13 cellular contexts compared by ENCODE assay signal in genomic region chr9:89655990-89656657, GRCh38. TPM values are rescaled to one million over a fixed set of nuclear protein-coding genes. Genes with fewer than 3 reads are reported as not detected.
DNase-seq lines count a peak whose midpoint lies in the region; ATAC-seq and TF ChIP-seq lines count a peak whose summit lies in the region.
"Had no signal": no experiment of that assay in that cellular context is flagged by ENCODE, and none has a peak within 500 bp of the region (broad histone marks: within the 10 kb centered on the region; RNA-seq: fewer than 3 reads in every experiment).

No MANE protein-coding gene starts in this region.

- intact Hi-C loops in spleen (cut with DNase I; ENCODE audit: low total_unique reads) (no loop called here), OCI-LY7 (cut with micrococcal nuclease; ENCODE audit: unreplicated experiment) (no loop called here), lower leg skin (cut with DNase I; ENCODE audit: low total_unique reads) (no loop called here)

- peak; percentile 60 to 73 for ATAC-seq in activated T-cell treated with anti-CD3 and anti-CD28 coated beads, Interleukin-2, amount 50 U/mL, for 72 hours (replicated peaks in 1 of 2)
- peak; percentile 28 for ATAC-seq in gastroesophageal sphincter

- peaks cover 0 to 23% (median 2%) of the 10 kb centered on the region in 4 donors for H3K4me1 ChIP-seq in Peyer's patch
- peaks cover 0 to 26% (median 6%) of the 10 kb centered on the region in 3 donors for H3K4me1 ChIP-seq in gastroesophageal sphincter
- H3K4me1 ChIP-seq in spleen: peaks cover 9 to 69% (median 33%) of the 10 kb centered on the region in 6 donors
- H3K4me1 ChIP-seq in OCI-LY7 (ENCODE audit: insufficient read depth, low read length, poor library complexity, severe bottlenecking): no peaks in the 10 kb centered on the region

- no peaks in the 10 kb centered on the region for H4K20me1 ChIP-seq in OCI-LY7 (ENCODE audit: insufficient read depth, low read length)

- no peaks in the 10 kb centered on the region for H3K36me3 Mint-ChIP-seq in activated T-cell treated with anti-CD3 and anti-CD28 coated beads, Interleukin-2, amount 50 U/mL, for 72 hours (ENCODE audit: insufficient read depth in 2 of 2)
- H3K36me3 Mint-ChIP-seq in activated T-cell treated with anti-CD3 and anti-CD28 coated beads, Interleukin-2, amount 50 U/mL, for 24 hours (ENCODE audit: low read depth): no peaks in the 10 kb centered on the region

- WGBS in gastroesophageal sphincter (ENCODE audit: low coverage in 1 of 2), 2 donors: 78 to 94% methylated on average over 5 to 10 of the region's 18 CpGs
- WGBS in spleen, 5 donors: 48 to 71% (median 55%) methylated on average over 13 to 18 of the region's 18 CpGs
- 86 to 89% methylated on average over 15 to 18 of the region's 18 CpGs for WGBS in lower leg skin, 2 donors

- H3K4me1 Mint-ChIP-seq in activated T-cell treated with anti-CD3 and anti-CD28 coated beads, Interleukin-2, amount 50 U/mL, for 72 hours (ENCODE audit: low read depth): peaks cover 25% of the 10 kb centered on the region
- peaks cover 18% of the 10 kb centered on the region for H3K4me1 Mint-ChIP-seq in activated T-cell treated with anti-CD3 and anti-CD28 coated beads, Interleukin-2, amount 50 U/mL, for 24 hours (ENCODE audit: low read depth)

- no peaks in the 10 kb centered on the region for H3K79me2 ChIP-seq in OCI-LY7 (ENCODE audit: insufficient read depth, low read depth, low read length)

- no peak overlapping the region for H3K27ac Mint-ChIP-seq in activated T-cell treated with anti-CD3 and anti-CD28 coated beads, Interleukin-2, amount 50 U/mL, for 72 hours
- no peak overlapping the region for H3K27ac Mint-ChIP-seq in activated T-cell treated with anti-CD3 and anti-CD28 coated beads, Interleukin-2, amount 50 U/mL, for 24 hours

- POLR2A ChIA-PET in OCI-LY7 (lab: Charles Lee): no interaction called here

- H3K27me3 ChIP-seq in Peyer's patch (no peaks in the 10 kb centered on the region), gastroesophageal sphincter (no peaks in the 10 kb centered on the region), spleen (replicated peaks in 1 of 7) (no peaks in the 10 kb centered on the region)

- TF ChIP-seq POLR2A in Peyer's patch (IDR thresholded peaks at IDR 0.05) (no peak), gastroesophageal sphincter (IDR thresholded peaks at IDR 0.05) (no peak), spleen (IDR thresholded peaks at IDR 0.05) (no peak), lower leg skin (IDR thresholded peaks at IDR 0.05) (no peak)

- no TSS peak for BruUV-seq in OCI-LY7 (replicated peaks; lab: Mats Ljungman, UMichigan)

- TF ChIP-seq EP300 in gastroesophageal sphincter (IDR thresholded peaks at IDR 0.05): no peak

- no peaks in the 10 kb centered on the region for H3K27me3 Mint-ChIP-seq in activated T-cell treated with anti-CD3 and anti-CD28 coated beads, Interleukin-2, amount 50 U/mL, for 72 hours (ENCODE audit: low read depth)
- peaks cover 9% of the 10 kb centered on the region for H3K27me3 Mint-ChIP-seq in activated T-cell treated with anti-CD3 and anti-CD28 coated beads, Interleukin-2, amount 50 U/mL, for 24 hours

- DNase-seq in activated T-cell treated with anti-CD3 and anti-CD28 coated beads, Interleukin-2, amount 50 U/mL, for 72 hours: peak; percentile 16 to 24
- no peak for DNase-seq in activated T-cell treated with anti-CD3 and anti-CD28 coated beads, Interleukin-2, amount 50 U/mL, for 24 hours
- DNase-seq in Peyer's patch: peak in 2 of 3 donors; percentile 36 to 48
- DNase-seq in spleen: peak; percentile 83
- DNase-seq in OCI-LY7 (ENCODE audit: low spot score): no peak
- DNase-seq in lower leg skin (ENCODE audit: low spot score in 2 of 2): no peak
- DNase-seq in NCI-H345 treated with DMSO at 0.1 percent for 48 hours (lab: John Stamatoyannopoulos, UW; ENCODE audit: unreplicated experiment): no peak
- DNase-seq: activated gamma-delta T cell treated with Interleukin-2 at 50 U/mL for 16 hours; DMS 273 treated with DMSO at 0.1 percent for 48 hours; SHP77 treated with DMSO at 0.1 percent for 48 hours; stimulated activated CD4-positive, alpha-beta T cell treated with anti-CD3 and anti-CD28 coated beads, Interleukin-4, amount 100 ng/mL, for 24 hours; T-helper 9 cell had no signal

- no peaks in the 10 kb centered on the region for H3K9me3 Mint-ChIP-seq in activated T-cell treated with anti-CD3 and anti-CD28 coated beads, Interleukin-2, amount 50 U/mL, for 72 hours
- no peaks in the 10 kb centered on the region for H3K9me3 Mint-ChIP-seq in activated T-cell treated with anti-CD3 and anti-CD28 coated beads, Interleukin-2, amount 50 U/mL, for 24 hours

- no peak for TF ChIP-seq CTCF in Peyer's patch (IDR thresholded peaks at IDR 0.05)
- no peak for TF ChIP-seq CTCF in gastroesophageal sphincter (IDR thresholded peaks at IDR 0.05)
- TF ChIP-seq CTCF in spleen (IDR thresholded peaks at IDR 0.05 in 8 of 11, conservative IDR thresholded peaks at IDR 0.05 in 3 of 11): no peak
- TF ChIP-seq CTCF in OCI-LY7 (conservative IDR thresholded peaks at IDR 0.05; ENCODE audit: low read length): no peak
- TF ChIP-seq CTCF in lower leg skin (IDR thresholded peaks at IDR 0.05): no peak

- no peak overlapping the region for H2AFZ ChIP-seq in OCI-LY7 (ENCODE audit: low read length)

- no peak overlapping the region for H3K4me3 Mint-ChIP-seq in activated T-cell treated with anti-CD3 and anti-CD28 coated beads, Interleukin-2, amount 50 U/mL, for 72 hours
- no peak overlapping the region for H3K4me3 Mint-ChIP-seq in activated T-cell treated with anti-CD3 and anti-CD28 coated beads, Interleukin-2, amount 50 U/mL, for 24 hours

- no peak overlapping the region for H3K4me2 ChIP-seq in OCI-LY7 (ENCODE audit: low read length)

- H3K4me3 ChIP-seq in Peyer's patch (no peak overlapping the region), gastroesophageal sphincter (no peak overlapping the region), spleen (peak overlapping the region in 1 of 8 donors; percentile 42), OCI-LY7 (ENCODE audit: low read depth, low read length, poor library complexity, severe bottlenecking) (no peak overlapping the region), lower leg skin (ENCODE audit: low read depth, poor library complexity, severe bottlenecking) (no peak overlapping the region)

- CTCF ChIA-PET in OCI-LY7 (lab: Charles Lee; ENCODE audit: unreplicated experiment): no interaction called here

- H3K9me3 ChIP-seq in Peyer's patch (no peaks in the 10 kb centered on the region), gastroesophageal sphincter (no peaks in the 10 kb centered on the region), spleen (no peaks in the 10 kb centered on the region), OCI-LY7 (ENCODE audit: low read length) (no peaks in the 10 kb centered on the region)

- H3K9me2 ChIP-seq in OCI-LY7 (ENCODE audit: insufficient read depth, low read length): no peaks in the 10 kb centered on the region

- H3K27ac ChIP-seq in Peyer's patch: no peak overlapping the region
- no peak overlapping the region for H3K27ac ChIP-seq in gastroesophageal sphincter
- H3K27ac ChIP-seq in spleen: peak overlapping the region in 7 of 8 donors; percentile 44 to 81 (median 76)
- H3K27ac ChIP-seq in OCI-LY7 (ENCODE audit: low read depth, low read length, poor library complexity, severe bottlenecking): no peak overlapping the region

- H3K36me3 ChIP-seq in Peyer's patch: no peaks in the 10 kb centered on the region
- H3K36me3 ChIP-seq in gastroesophageal sphincter: no peaks in the 10 kb centered on the region
- no peaks in the 10 kb centered on the region for H3K36me3 ChIP-seq in spleen
- no peaks in the 10 kb centered on the region for H3K36me3 ChIP-seq in OCI-LY7 (ENCODE audit: insufficient read depth, low read length)

RNA-seq across cellular contexts. Expression of gene GADD45G, which starts 51.3 kb away (rescaled TPM):
- total RNA-seq in activated T-cell treated with anti-CD3 and anti-CD28 coated beads, Interleukin-2, amount 50 U/mL, for 72 hours: 1 to 10 TPM; 6.0 TPM
- total RNA-seq in Peyer's patch: 10 to 100 TPM in 3 of 4 donors, 1 to 10 TPM in 1; 8.7 to 37.1 (median 12.8) TPM
- total RNA-seq in gastroesophageal sphincter: 100 to 1,000 TPM in 1 of 4 donors, 10 to 100 TPM in 3; 63.5 to 150 (median 91.8) TPM
- total RNA-seq in spleen: 1 to 10 TPM; 2.0 to 6.8 (median 2.6) TPM
- 10 to 100 TPM in 2 of 3 donors, 1 to 10 TPM in 1; 5.9 to 17.6 (median 16.9) TPM for polyA plus RNA-seq in spleen
- not detected in 2 replicates for total RNA-seq in OCI-LY7 (2014; rRNA removed; shearing (Covaris generic))
- not detected in 2 replicates for total RNA-seq in OCI-LY7 (2022)
- total RNA-seq in lower leg skin: 10 to 100 TPM; 18.3 to 48.9 (median 23.6) TPM

Comparison
In these comparisons a context has a peak if more than half of its experiments do, and no peak if none do; other contexts are left out.
1. DNase-seq: peak in activated T-cell treated with anti-CD3 and anti-CD28 coated beads, Interleukin-2, amount 50 U/mL, for 72 hours (2 of 2), Peyer's patch (2 of 3) and spleen (single experiment); none in activated T-cell treated with anti-CD3 and anti-CD28 coated beads, Interleukin-2, amount 50 U/mL, for 24 hours (single experiment), OCI-LY7 (single experiment), lower leg skin (0 of 2) and NCI-H345 treated with DMSO at 0.1 percent for 48 hours (single experiment).
2. H3K27ac ChIP-seq: peak in spleen (7 of 8); none in Peyer's patch (0 of 4), gastroesophageal sphincter (0 of 4) and OCI-LY7 (single experiment).